In the genomic region with DNA sequence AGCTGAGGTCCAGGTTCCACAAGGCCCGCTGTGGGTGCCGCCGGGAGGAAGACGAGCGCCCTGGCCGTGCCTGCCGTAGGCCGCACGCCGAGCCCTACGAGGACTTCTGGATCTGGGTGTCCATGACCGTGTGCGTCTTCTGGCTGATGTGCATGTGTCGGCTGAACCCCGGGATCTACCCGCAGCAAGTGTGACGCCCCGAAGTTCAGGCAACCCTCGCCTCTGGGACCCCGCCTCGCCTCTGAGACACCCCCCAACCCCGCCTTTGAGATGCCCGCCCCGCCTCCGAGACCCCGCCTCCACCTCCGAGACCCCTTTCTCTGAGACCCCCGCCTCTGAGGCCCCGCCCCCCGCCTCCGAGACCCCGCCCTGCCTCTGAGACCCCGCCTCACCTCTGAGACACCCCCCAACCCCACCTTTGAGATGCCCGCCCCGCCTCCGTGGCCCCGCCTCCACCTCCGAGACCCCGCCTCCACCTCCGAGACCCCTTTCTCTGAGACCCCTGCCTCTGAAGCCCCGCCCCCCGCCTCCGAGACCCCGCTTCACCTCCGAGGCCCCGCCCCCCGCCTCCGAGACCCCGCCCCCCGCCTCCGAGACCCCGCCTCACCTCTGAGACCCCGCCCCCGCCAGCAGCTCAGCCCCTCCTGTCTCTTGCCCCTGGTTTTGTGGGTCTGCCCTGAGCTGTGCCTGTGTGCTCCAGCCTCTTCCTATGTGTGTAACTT, we compare ENCODE assay signal across 32 cellular contexts. TPM values are rescaled to one million over a fixed set of nuclear protein-coding genes. Genes with fewer than 3 reads are reported as not detected.
"Had no signal": no experiment of that assay in that cellular context is flagged by ENCODE, and none has a peak within 500 bp of the region (broad histone marks: within the 10 kb centered on the region; RNA-seq: fewer than 3 reads in every experiment).

No MANE protein-coding gene starts in this region.

- H3K4me3 ChIP-seq: adrenal gland, lower lobe of right lung, ovary, sigmoid colon, transverse colon had no signal

- ATAC-seq: activated CD4-positive, alpha-beta T cell treated with anti-CD3 and anti-CD28 coated beads for 36 hours; activated CD8-positive, alpha-beta T cell treated with anti-CD3 and anti-CD28 coated beads, Interleukin-2, amount 10 ng/mL, durations not matched to agents 7 days and 5 days; activated T-cell treated with anti-CD3 and anti-CD28 coated beads, Interleukin-2, amount 50 U/mL, for 72 hours; esophagus mucosa; lower lobe of right lung; stimulated activated effector memory CD8-positive, alpha-beta T cell treated with anti-CD3 and anti-CD28 coated beads, Interleukin-12 subunit alpha, Interleukin-12 subunit beta, amount 100 ng/mL, for 72 hours had no signal

- H3K27me3 ChIP-seq: adrenal gland, brain microvascular endothelial cell, ovary had no signal

- H3K4me3 Mint-ChIP-seq: activated CD4-positive, alpha-beta T cell treated with anti-CD3 and anti-CD28 coated beads for 36 hours; activated CD8-positive, alpha-beta T cell treated with anti-CD3 and anti-CD28 coated beads, Interleukin-2, amount 10 ng/mL, durations not matched to agents 7 days and 5 days; activated naive CD8-positive, alpha-beta T cell treated with anti-CD3 and anti-CD28 coated beads for 36 hours; activated T-cell treated with anti-CD3 and anti-CD28 coated beads, Interleukin-2, amount 50 U/mL, for 72 hours; endodermal cell; nephron progenitor cell had no signal

- H3K9me3 Mint-ChIP-seq: activated T-cell treated with anti-CD3 and anti-CD28 coated beads, Interleukin-2, amount 50 U/mL, for 72 hours; stimulated activated effector memory CD8-positive, alpha-beta T cell treated with anti-CD3 and anti-CD28 coated beads, Interleukin-12 subunit alpha, Interleukin-12 subunit beta, amount 100 ng/mL, for 72 hours had no signal

- H3K9me3 ChIP-seq: adrenal gland, lower lobe of right lung, ovary, sigmoid colon, transverse colon had no signal

- H3K27ac Mint-ChIP-seq: activated CD4-positive, alpha-beta T cell treated with anti-CD3 and anti-CD28 coated beads for 36 hours; activated CD8-positive, alpha-beta T cell treated with anti-CD3 and anti-CD28 coated beads, Interleukin-2, amount 10 ng/mL, durations not matched to agents 7 days and 5 days; activated naive CD8-positive, alpha-beta T cell treated with anti-CD3 and anti-CD28 coated beads for 36 hours; activated T-cell treated with anti-CD3 and anti-CD28 coated beads, Interleukin-2, amount 50 U/mL, for 72 hours; endodermal cell; nephron progenitor cell; progenitor cell of endocrine pancreas; stimulated activated effector memory CD8-positive, alpha-beta T cell treated with anti-CD3 and anti-CD28 coated beads, Interleukin-12 subunit alpha, Interleukin-12 subunit beta, amount 100 ng/mL, for 72 hours had no signal

- H3K36me3 ChIP-seq: adrenal gland, brain microvascular endothelial cell, lower lobe of right lung, ovary, sigmoid colon, transverse colon had no signal

- H3K4me1 ChIP-seq: adrenal gland, lower lobe of right lung had no signal

- H3K36me3 Mint-ChIP-seq: activated naive CD8-positive, alpha-beta T cell treated with anti-CD3 and anti-CD28 coated beads for 36 hours had no signal

- DNase-seq: activated CD4-positive, alpha-beta T cell treated with anti-CD3 and anti-CD28 coated beads for 36 hours; activated CD4-positive, CD25-positive, alpha-beta regulatory T cell; activated CD8-positive, alpha-beta T cell treated with anti-CD3 and anti-CD28 coated beads, Interleukin-2, amount 10 ng/mL, durations not matched to agents 7 days and 5 days; activated naive CD4-positive, alpha-beta T cell; activated naive CD8-positive, alpha-beta T cell treated with anti-CD3 and anti-CD28 coated beads for 36 hours; activated T-cell treated with anti-CD3 and anti-CD28 coated beads for 4 hours; activated T-cell treated with anti-CD3 and anti-CD28 coated beads, Interleukin-2, amount 50 U/mL, for 72 hours; adrenal gland; brain microvascular endothelial cell; caudate nucleus; endodermal cell; foreskin fibroblast; head of caudate nucleus; hippocampal formation; lower lobe of right lung; mesenchymal stem cell; nephron progenitor cell; ovary; sigmoid colon; small intestine; stimulated activated CD4-positive, alpha-beta T cell treated with anti-CD3 and anti-CD28 coated beads, Interleukin-4, amount 100 ng/mL, for 24 hours; transverse colon had no signal

- H3K4me1 Mint-ChIP-seq: endodermal cell had no signal

- H3K27ac ChIP-seq: adrenal gland, brain microvascular endothelial cell, lower lobe of right lung, ovary, sigmoid colon, transverse colon had no signal

- H3K27me3 Mint-ChIP-seq: activated CD4-positive, alpha-beta T cell treated with anti-CD3 and anti-CD28 coated beads for 36 hours; activated naive CD8-positive, alpha-beta T cell treated with anti-CD3 and anti-CD28 coated beads for 36 hours had no signal

RNA-seq across cellular contexts. Expression of gene RTP5, which starts 3.7 kb away (rescaled TPM):
- total RNA-seq: activated CD8-positive, alpha-beta T cell treated with anti-CD3 and anti-CD28 coated beads, Interleukin-2, amount 10 ng/mL, durations not matched to agents 7 days and 5 days; astrocyte; endodermal cell; esophagus mucosa; lower lobe of right lung; progenitor cell of endocrine pancreas; renal cortical epithelial cell; T-helper 1 cell treated with Interleukin-12 subunit alpha and Interleukin-12 subunit beta and Interleukin-4 antibody, amounts not matched to agents 30 ng/mL and 1 ng/mL, for 36 hours; urinary bladder had no signal
- polyA plus RNA-seq: keratinocyte, ovary had no signal

RNA-seq across cellular contexts. Expression of gene PDCD1, which starts 14.5 kb away (rescaled TPM):
- total RNA-seq: astrocyte, myocyte, progenitor cell of endocrine pancreas, temporal lobe, urinary bladder had no signal
- polyA plus RNA-seq: keratinocyte had no signal
